Comparison of ENCODE assay signal across 10 cellular contexts in the genomic region with DNA sequence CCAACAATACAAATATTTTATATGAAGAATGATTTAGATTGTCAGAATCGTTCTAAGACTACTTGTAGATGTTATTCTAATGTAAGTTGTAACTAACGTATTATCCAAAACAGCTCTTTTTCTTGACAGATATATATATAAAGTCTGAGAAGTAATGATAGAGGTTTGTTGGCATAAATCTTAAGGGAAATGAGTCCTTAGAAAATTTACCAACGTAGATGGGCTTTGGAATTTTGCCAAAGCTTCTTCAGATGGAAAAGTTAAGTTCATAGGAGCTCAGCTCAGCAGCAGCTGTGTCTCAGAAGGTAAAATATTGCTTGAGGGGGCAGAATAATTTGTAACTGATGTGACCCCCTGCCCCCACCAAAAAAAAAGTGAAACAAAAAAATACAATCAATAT.
DNase-seq lines count a peak whose midpoint lies in the region; TF ChIP-seq lines count a peak whose summit lies in the region.
"Had no signal": no experiment of that assay in that cellular context is flagged by ENCODE, and none has a peak within 500 bp of the region (broad histone marks: within the 10 kb centered on the region; RNA-seq: fewer than 3 reads in every experiment).

No MANE protein-coding gene starts in this region.

- peaks cover 41% of the 10 kb centered on the region for H3K36me3 ChIP-seq in left ventricle myocardium inferior
- peaks cover 29% of the 10 kb centered on the region for H3K36me3 ChIP-seq in right atrium auricular region
- peaks cover 9 to 17% of the 10 kb centered on the region in 2 experiments for H3K36me3 ChIP-seq in mesenchymal stem cell (ENCODE audit: control insufficient read depth in 1 of 2, insufficient read depth in 2 of 2, low read depth in 1 of 2, low read length in 2 of 2)
- no peaks in the 10 kb centered on the region for H3K36me3 ChIP-seq in uterus

- peak overlapping the region; percentile 88 for H3K4me2 ChIP-seq in mesenchymal stem cell (ENCODE audit: low read length, poor library complexity, severe bottlenecking)

- intact Hi-C loops in left ventricle myocardium inferior (cut with micrococcal nuclease), result no loop called here
- intact Hi-C loops in uterus (cut with DNase I; ENCODE audit: low total_unique reads), result no loop called here

- no peak overlapping the region for H2AFZ ChIP-seq in mesenchymal stem cell (ENCODE audit: low read depth, low read length)

- no peak for DNase-seq in left ventricle myocardium inferior
- DNase-seq in right atrium auricular region (ENCODE audit: low spot score), result no peak
- peak; percentile 64 for DNase-seq in choroid plexus epithelial cell (ENCODE audit: low read depth)
- peak; percentile 43 for DNase-seq in mesenchymal stem cell
- DNase-seq in uterus, result no peak
- no peak for DNase-seq in Ammon's horn (ENCODE audit: low spot score)
- no peak for DNase-seq in AG08395 (ENCODE audit: low spot score)
- DNase-seq in DMS53 treated with DMSO at 0.1 percent for 48 hours (lab: John Stamatoyannopoulos, UW; ENCODE audit: unreplicated experiment), result no peak
- DNase-seq: AML-193, NCI-H1048 had no signal

- H3K27me3 ChIP-seq in left ventricle myocardium inferior (ENCODE audit: low read depth), result no peaks in the 10 kb centered on the region
- H3K27me3 ChIP-seq in right atrium auricular region, result no peaks in the 10 kb centered on the region
- no peaks in the 10 kb centered on the region for H3K27me3 ChIP-seq in mesenchymal stem cell (ENCODE audit: control insufficient read depth in 1 of 2, insufficient read depth in 1 of 2, low read length in 2 of 2)
- no peaks in the 10 kb centered on the region for H3K27me3 ChIP-seq in uterus

- H2AK5ac ChIP-seq in mesenchymal stem cell (ENCODE audit: low read length, severe bottlenecking), result no peak overlapping the region

- H2BK120ac ChIP-seq in mesenchymal stem cell (ENCODE audit: low read depth, low read length), result no peak overlapping the region

- no peak overlapping the region for H3K23ac ChIP-seq in mesenchymal stem cell (ENCODE audit: low read length in 2 of 2)

- no peak overlapping the region for H3K14ac ChIP-seq in mesenchymal stem cell (ENCODE audit: low read length in 2 of 2)

- no peak overlapping the region for H4K8ac ChIP-seq in mesenchymal stem cell (ENCODE audit: low read length)

- no peak overlapping the region for H4K91ac ChIP-seq in mesenchymal stem cell (ENCODE audit: low read length)

- peaks cover 9% of the 10 kb centered on the region for H3K79me1 ChIP-seq in mesenchymal stem cell (replicated peaks; ENCODE audit: low read length, poor library complexity, severe bottlenecking)

- H3K4me3 ChIP-seq in left ventricle myocardium inferior (peak overlapping the region; percentile 52), right atrium auricular region (peak overlapping the region in 1 of 2 donors; percentile 10), choroid plexus epithelial cell (ENCODE audit: low read depth, low read length) (peak overlapping the region; percentile 56), mesenchymal stem cell (ENCODE audit: insufficient read depth in 1 of 2, low read depth in 1 of 2, low read length in 2 of 2) (peak overlapping the region in 1 of 2 experiments; percentile 78), uterus (peak overlapping the region in 1 of 2 donors; percentile 2)

- H2BK15ac ChIP-seq in mesenchymal stem cell (ENCODE audit: low read depth, poor library complexity, severe bottlenecking), result no peak overlapping the region

- peaks cover 28% of the 10 kb centered on the region for H3K4me1 ChIP-seq in left ventricle myocardium inferior
- peaks cover 0 to 7% of the 10 kb centered on the region in 2 donors for H3K4me1 ChIP-seq in right atrium auricular region
- H3K4me1 ChIP-seq in mesenchymal stem cell (ENCODE audit: control insufficient read depth, insufficient read depth, low read depth, low read length), result peaks cover 4% of the 10 kb centered on the region
- no peaks in the 10 kb centered on the region for H3K4me1 ChIP-seq in uterus

- peak overlapping the region; percentile 79 for H3K27ac ChIP-seq in left ventricle myocardium inferior (replicated peaks)
- peak overlapping the region in 1 of 2 donors; percentile 55 for H3K27ac ChIP-seq in right atrium auricular region
- peak overlapping the region; percentile 91 for H3K27ac ChIP-seq in mesenchymal stem cell (ENCODE audit: low read length, poor library complexity, severe bottlenecking)
- peak overlapping the region; percentile 34 to 68 for H3K27ac ChIP-seq in uterus

- WGBS in mesenchymal stem cell, result 5% methylated on average over 1 of the region's 3 CpGs

- TF ChIP-seq CTCF in left ventricle myocardium inferior (IDR thresholded peaks at IDR 0.05; ENCODE audit: borderline replicate concordance), result no peak
- TF ChIP-seq CTCF in right atrium auricular region (IDR thresholded peaks at IDR 0.05), result no peak
- no peak for TF ChIP-seq CTCF in choroid plexus epithelial cell (conservative IDR thresholded peaks at IDR 0.05; ENCODE audit: low read depth, low read length)
- TF ChIP-seq CTCF in uterus (IDR thresholded peaks at IDR 0.05), result no peak

- H3K9me3 ChIP-seq in left ventricle myocardium inferior (replicated peaks) (no peaks in the 10 kb centered on the region), right atrium auricular region (no peaks in the 10 kb centered on the region), mesenchymal stem cell (ENCODE audit: control insufficient read depth, low read length) (no peaks in the 10 kb centered on the region), uterus (no peaks in the 10 kb centered on the region)

- no peak for TF ChIP-seq POLR2A in uterus (IDR thresholded peaks at IDR 0.05)

- no peak overlapping the region for H2BK5ac ChIP-seq in mesenchymal stem cell (ENCODE audit: low read depth, low read length, poor library complexity, severe bottlenecking)

- H2BK12ac ChIP-seq in mesenchymal stem cell (ENCODE audit: low read length in 2 of 2), result no peak overlapping the region

- no peak overlapping the region for H3K18ac ChIP-seq in mesenchymal stem cell (ENCODE audit: low read depth in 1 of 2, low read length in 2 of 2)

- no peak overlapping the region for H3K4ac ChIP-seq in mesenchymal stem cell (ENCODE audit: low read depth in 1 of 2, low read length in 2 of 2)

- H3K9ac ChIP-seq in mesenchymal stem cell (ENCODE audit: low read length), result peak overlapping the region; percentile 92

Comparison
In these comparisons a context has a peak if more than half of its experiments do, and no peak if none do; other contexts are left out.
1. DNase-seq: peak in choroid plexus epithelial cell (single experiment) and mesenchymal stem cell (single experiment); none in left ventricle myocardium inferior (single experiment), right atrium auricular region (single experiment), uterus (0 of 2), Ammon's horn (single experiment), AG08395 (single experiment) and DMS53 treated with DMSO at 0.1 percent for 48 hours (single experiment).